Comparison of ENCODE assay signal across 10 cellular contexts in the genomic region with DNA sequence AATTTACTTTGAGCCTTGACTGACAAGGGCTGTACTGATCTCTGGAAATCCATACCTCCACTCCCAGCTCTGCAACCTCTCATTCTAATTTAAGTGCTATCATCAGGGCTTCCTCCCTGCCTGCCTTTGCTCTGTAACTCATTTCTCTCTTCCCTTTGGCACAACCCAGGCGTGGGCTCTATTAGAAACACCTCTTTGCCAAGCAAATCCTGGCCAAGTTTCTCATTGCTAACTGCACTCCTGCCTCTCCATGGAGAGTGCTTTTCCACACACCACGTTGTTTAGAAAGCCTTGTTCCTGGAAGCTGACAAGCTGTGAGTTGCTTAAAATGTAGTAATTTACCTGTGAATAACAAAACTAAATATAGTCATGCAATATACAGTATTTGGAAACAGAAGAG. TPM values are rescaled to one million over a fixed set of nuclear protein-coding genes. Genes with fewer than 3 reads are reported as not detected.
DNase-seq lines count a peak whose midpoint lies in the region; ATAC-seq, FAIRE-seq and TF ChIP-seq lines count a peak whose summit lies in the region.
"Had no signal": no experiment of that assay in that cellular context is flagged by ENCODE, and none has a peak within 500 bp of the region (broad histone marks: within the 10 kb centered on the region; RNA-seq: fewer than 3 reads in every experiment).

No MANE protein-coding gene starts in this region.

- peaks cover 4% of the 10 kb centered on the region for H3K4me1 ChIP-seq in mesenchymal stem cell (ENCODE audit: control insufficient read depth, insufficient read depth, low read depth, low read length)
- H3K4me1 ChIP-seq in uterus = peaks cover 0 to 3% of the 10 kb centered on the region in 2 donors
- no peaks in the 10 kb centered on the region for H3K4me1 ChIP-seq in HepG2 (ENCODE audit: insufficient read depth, low read length)

- H4K8ac ChIP-seq in mesenchymal stem cell (ENCODE audit: low read length) = no peak overlapping the region

- no peaks in the 10 kb centered on the region for H3K79me1 ChIP-seq in mesenchymal stem cell (replicated peaks; ENCODE audit: low read length, poor library complexity, severe bottlenecking)

- H3K27ac ChIP-seq in epithelial cell of prostate (peak overlapping the region; percentile 79), mesenchymal stem cell (ENCODE audit: low read length, poor library complexity, severe bottlenecking) (peak overlapping the region; percentile 5), uterus (no peak overlapping the region), HepG2 (ENCODE audit: extremely low read length, insufficient read depth, low read length) (no peak overlapping the region)
- H3K27ac ChIP-seq: HL-60 had no signal

- 67% methylated on average over 1 of the region's 2 CpGs for WGBS in mesenchymal stem cell
- WGBS in HepG2 (ENCODE audit: low lambda C conversion rate) = 2% methylated on average over 2 of the region's 2 CpGs

- H2AK5ac ChIP-seq in mesenchymal stem cell (ENCODE audit: low read length, severe bottlenecking) = no peak overlapping the region

- H3K4ac ChIP-seq in mesenchymal stem cell (ENCODE audit: low read depth in 1 of 2, low read length in 2 of 2) = no peak overlapping the region

- no peak overlapping the region for H2AFZ ChIP-seq in mesenchymal stem cell (ENCODE audit: low read depth, low read length)
- H2AFZ ChIP-seq in HepG2 (ENCODE audit: low read length) = no peak overlapping the region

- no peak for TF ChIP-seq RAD21 in HepG2 (CRISPR knock-in tag; IDR thresholded peaks at IDR 0.05)

- H3K4me3 ChIP-seq in mesenchymal stem cell (ENCODE audit: insufficient read depth in 1 of 2, low read depth in 1 of 2, low read length in 2 of 2) (no peak overlapping the region), uterus (no peak overlapping the region), HepG2 (replicated peaks in 1 of 3; ENCODE audit: insufficient read depth in 1 of 3, low read depth in 2 of 3, low read length in 3 of 3) (no peak overlapping the region)

- no peak overlapping the region for H2BK12ac ChIP-seq in mesenchymal stem cell (ENCODE audit: low read length in 2 of 2)

- H4K91ac ChIP-seq in mesenchymal stem cell (ENCODE audit: low read length) = no peak overlapping the region

- no peaks in the 10 kb centered on the region for H4K20me1 ChIP-seq in HepG2 (ENCODE audit: insufficient read depth, low read length)

- H3K18ac ChIP-seq in mesenchymal stem cell (ENCODE audit: low read depth in 1 of 2, low read length in 2 of 2) = no peak overlapping the region

- intact Hi-C loops in uterus (cut with DNase I; ENCODE audit: low total_unique reads) = no loop called here
- intact Hi-C loops in HepG2 (cut with micrococcal nuclease; ENCODE audit: unreplicated experiment) = no loop called here

- CTCF ChIA-PET in HepG2 (lab: Yijun Ruan, JAX; ENCODE audit: low intra/inter-chr PET ratio, low total read pairs) = no interaction called here

- H3K9ac ChIP-seq in mesenchymal stem cell (ENCODE audit: low read length) (no peak overlapping the region), HepG2 (ENCODE audit: insufficient read depth, low read depth, low read length) (no peak overlapping the region)

- H3K9me3 ChIP-seq in mesenchymal stem cell (ENCODE audit: control insufficient read depth, low read length) (no peaks in the 10 kb centered on the region), uterus (no peaks in the 10 kb centered on the region), HepG2 (ENCODE audit: low read length) (no peaks in the 10 kb centered on the region)

- no peak for FAIRE-seq in HepG2 (lab: Jason Lieb, UNC)

- no peak overlapping the region for H3K14ac ChIP-seq in mesenchymal stem cell (ENCODE audit: low read length in 2 of 2)

- TF ChIP-seq CTCF in uterus (IDR thresholded peaks at IDR 0.05) (no peak), HepG2 (CRISPR knock-in tag; IDR thresholded peaks at IDR 0.05) (no peak)

- POLR2A ChIA-PET in HepG2 (lab: Yijun Ruan, JAX) = no interaction called here

- in situ Hi-C loops in HepG2 (cut with HindIII; ENCODE audit: extremely low pct_ligation_motif_present, low pct_unique_long_range_greater_than_20kb) = no loop called here

- H2BK5ac ChIP-seq in mesenchymal stem cell (ENCODE audit: low read depth, low read length, poor library complexity, severe bottlenecking) = no peak overlapping the region

- BruUV-seq in HepG2 (replicated peaks; lab: Mats Ljungman, UMichigan) = no TSS peak

- H3K27me3 ChIP-seq in mesenchymal stem cell (ENCODE audit: control insufficient read depth in 1 of 2, insufficient read depth in 1 of 2, low read length in 2 of 2) (no peaks in the 10 kb centered on the region), uterus (no peaks in the 10 kb centered on the region), HepG2 (ENCODE audit: control insufficient read depth in 1 of 2, insufficient read depth in 2 of 2, low read length in 2 of 2) (peaks cover 1 to 13% of the 10 kb centered on the region in 2 experiments; a peak in 3 of 5 replicates)

- no peak overlapping the region for H3K4me2 ChIP-seq in mesenchymal stem cell (ENCODE audit: low read length, poor library complexity, severe bottlenecking)
- H3K4me2 ChIP-seq in HepG2 (ENCODE audit: low read depth, low read length) = no peak overlapping the region

- H2BK15ac ChIP-seq in mesenchymal stem cell (ENCODE audit: low read depth, poor library complexity, severe bottlenecking) = no peak overlapping the region

- no peak for TF ChIP-seq POLR2A in uterus (IDR thresholded peaks at IDR 0.05)
- TF ChIP-seq POLR2A in HepG2 (IDR thresholded peaks at IDR 0.05; ENCODE audit: insufficient read depth in 1 of 2, low read depth in 2 of 2, low read length in 2 of 2) = no peak

- no peak overlapping the region for H3K23ac ChIP-seq in mesenchymal stem cell (ENCODE audit: low read length in 2 of 2)

- DNase-seq in NCI-H446 (lab: John Stamatoyannopoulos, UW) = peak; percentile 36 to 75
- no peak for DNase-seq in epithelial cell of prostate (ENCODE audit: low read depth, low spot score)
- DNase-seq in mesenchymal stem cell = no peak
- peak; percentile 53 to 54 for DNase-seq in uterus
- DNase-seq in HepG2 (ENCODE audit: low spot score) = no peak
- no peak for DNase-seq in stimulated activated CD4-positive, alpha-beta T cell treated with anti-CD3 and anti-CD28 coated beads, Interleukin-12 subunit alpha, Interleukin-12 subunit beta, amount 100 ng/mL, for 4 hours
- DNase-seq: glutamatergic neuron, NCI-H526 treated with DMSO at 0.1 percent for 48 hours had no signal

- no peak for TF ChIP-seq EP300 in HepG2 (IDR thresholded peaks at IDR 0.05; ENCODE audit: low read depth in 2 of 2, low read length in 2 of 2)
- no peak for TF ChIP-seq EP300 in HepG2 (CRISPR knock-in tag; IDR thresholded peaks at IDR 0.05; ENCODE audit: borderline replicate concordance)

- no peaks in the 10 kb centered on the region for H3K79me2 ChIP-seq in HepG2 (ENCODE audit: insufficient read depth, low read length)

- ATAC-seq in HG02840 (IDR thresholded peaks at IDR 0.05; ENCODE audit: low FRiP score, unreplicated experiment) (no peak), HepG2 (no peak)

- H3K36me3 ChIP-seq in mesenchymal stem cell (ENCODE audit: control insufficient read depth in 1 of 2, insufficient read depth in 2 of 2, low read depth in 1 of 2, low read length in 2 of 2) (no peaks in the 10 kb centered on the region), uterus (no peaks in the 10 kb centered on the region), HepG2 (replicated peaks in 1 of 2; ENCODE audit: control insufficient read depth in 1 of 2, insufficient read depth in 2 of 2, low read length in 2 of 2) (no peaks in the 10 kb centered on the region)

- H2BK120ac ChIP-seq in mesenchymal stem cell (ENCODE audit: low read depth, low read length) = no peak overlapping the region

TF ChIP-seq in HepG2, 621 proteins besides CTCF, POLR2A, EP300 and RAD21 (continues in another document):
- TF ChIP-seq SNAPC2 (CRISPR knock-in tag; IDR thresholded peaks at IDR 0.05) (no peak), TBP (CRISPR knock-in tag; IDR thresholded peaks at IDR 0.05) (no peak), MTA1 (CRISPR knock-in tag; IDR thresholded peaks at IDR 0.05; ENCODE audit: borderline replicate concordance) (no peak), CHD2 (IDR thresholded peaks at IDR 0.05; ENCODE audit: low read depth, low read length) (no peak), ZNF709 (CRISPR knock-in tag; IDR thresholded peaks at IDR 0.05) (no peak)
- TF ChIP-seq, protein P1, sequence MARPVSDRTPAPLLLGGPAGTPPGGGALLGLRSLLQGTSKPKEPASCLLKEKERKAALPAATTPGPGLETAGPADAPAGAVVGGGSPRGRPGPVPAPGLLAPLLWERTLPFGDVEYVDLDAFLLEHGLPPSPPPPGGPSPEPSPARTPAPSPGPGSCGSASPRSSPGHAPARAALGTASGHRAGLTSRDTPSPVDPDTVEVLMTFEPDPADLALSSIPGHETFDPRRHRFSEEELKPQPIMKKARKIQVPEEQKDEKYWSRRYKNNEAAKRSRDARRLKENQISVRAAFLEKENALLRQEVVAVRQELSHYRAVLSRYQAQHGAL (CRISPR knock-in tag; IDR thresholded peaks at IDR 0.05; ENCODE audit: not compliant biosample characterization) = no peak

RNA-seq across cellular contexts. Expression of a gene that starts 20.1 kb away (rescaled TPM):
- 544 TPM for polyA plus RNA-seq in mesenchymal stem cell (2013, experiment 1 of 2)
- 562 TPM for polyA plus RNA-seq in mesenchymal stem cell (2013, experiment 2 of 2)
- total RNA-seq in uterus (1,000 to 10,000 TPM in 1 of 4 donors, 100 to 1,000 TPM in 3; 311 to 1,355 (median 418) TPM), HepG2 (2016; rRNA removed; fragmentation: Illumina TruSeq; extraction: Trizol) (0.07 and 0.17 TPM in 2 replicates)
- not detected in 2 replicates for total RNA-seq in HepG2 (2016; cell fraction: cytosol; rRNA removed; fragmentation: Illumina TruSeq; extraction: Trizol; ENCODE audit: low read depth)
- total RNA-seq in HepG2 (2016; cell fraction: insoluble cytoplasmic fraction; rRNA removed; fragmentation: Illumina TruSeq; extraction: Trizol) = 0.19 and 0.30 TPM in 2 replicates
- total RNA-seq in HepG2 (2016; cell fraction: membrane; rRNA removed; fragmentation: Illumina TruSeq; extraction: Trizol) = 0.14 TPM in 1 of 2 replicates, not detected in the other
- total RNA-seq in HepG2 (2016; cell fraction: nucleus; rRNA removed; fragmentation: Illumina TruSeq; extraction: Trizol) = 0.22 and 0.25 TPM in 2 replicates
- polyA plus RNA-seq in HepG2 (2011; rRNA removed) = 0.18 and 0.29 TPM in 2 replicates
- polyA plus RNA-seq in HepG2 (2011; cell fraction: cytosol; rRNA removed) = 0.12 and 0.40 TPM in 2 replicates
- polyA plus RNA-seq in HepG2 (2011; cell fraction: nucleus; rRNA removed) = 0.64 and 1.1 TPM in 2 replicates
- polyA plus RNA-seq in HepG2 (2012) = 0.11 and 0.23 TPM in 2 replicates
- polyA plus RNA-seq in HepG2 (2016; cell fraction: cytosol; fragmentation: Illumina TruSeq; extraction: Trizol; ENCODE audit: low read depth) = not detected in 2 replicates
- polyA plus RNA-seq in HepG2 (2016; cell fraction: insoluble cytoplasmic fraction; fragmentation: Illumina TruSeq; extraction: Trizol; ENCODE audit: low read depth) = 0.14 and 0.49 TPM in 2 replicates
- polyA plus RNA-seq in HepG2 (2016; cell fraction: membrane; fragmentation: Illumina TruSeq; extraction: Trizol; ENCODE audit: low read depth) = 0.03 and 0.05 TPM in 2 replicates
- not detected in 2 replicates for polyA plus RNA-seq in HepG2 (2016; cell fraction: nucleus; fragmentation: Illumina TruSeq; extraction: Trizol; ENCODE audit: insufficient read depth, low read depth)
- 1.3 and 8.9 TPM in 2 replicates for polyA minus RNA-seq in HepG2 (2011; rRNA and poly(A)+ RNA removed; ENCODE audit: low replicate concordance)
- polyA minus RNA-seq in HepG2 (2011; cell fraction: cytosol; rRNA and poly(A)+ RNA removed) = 0.69 TPM in 1 of 2 replicates, not detected in the other
- 0.62 and 2.8 TPM in 2 replicates for polyA minus RNA-seq in HepG2 (2011; cell fraction: nucleus; rRNA and poly(A)+ RNA removed)

Comparison
In these comparisons a context has a peak if more than half of its experiments do, and no peak if none do; other contexts are left out.
1. DNase-seq: peak in NCI-H446 (2 of 2) and uterus (2 of 2); none in epithelial cell of prostate (single experiment), mesenchymal stem cell (single experiment), HepG2 (single experiment) and stimulated activated CD4-positive, alpha-beta T cell treated with anti-CD3 and anti-CD28 coated beads, Interleukin-12 subunit alpha, Interleukin-12 subunit beta, amount 100 ng/mL, for 4 hours (single experiment).
2. H3K27ac ChIP-seq: peak in epithelial cell of prostate (single experiment) and mesenchymal stem cell (single experiment); none in uterus (0 of 2) and HepG2 (single experiment).
3. RNA of a gene that starts 20.1 kb away (total RNA-seq): 311 to 1,355 TPM in uterus; 0.07 to 0.30 TPM in HepG2; every median in the first group is over 100 times any median in the second.